Comparison of ENCODE assay signal across 15 cellular contexts in genomic region chr4:1463088-1463926, GRCh38. TPM values are rescaled to one million over a fixed set of nuclear protein-coding genes. Genes with fewer than 3 reads are reported as not detected.
DNase-seq lines count a peak whose midpoint lies in the region; ATAC-seq, FAIRE-seq and TF ChIP-seq lines count a peak whose summit lies in the region.
"Had no signal": no experiment of that assay in that cellular context is flagged by ENCODE, and none has a peak within 500 bp of the region (broad histone marks: within the 10 kb centered on the region; RNA-seq: fewer than 3 reads in every experiment).

No MANE protein-coding gene starts in this region.

- TF ChIP-seq EP300 in gastroesophageal sphincter (IDR thresholded peaks at IDR 0.05) = no peak

- H3K4me1 ChIP-seq in gastroesophageal sphincter = no peaks in the 10 kb centered on the region

- ATAC-seq in gastroesophageal sphincter = no peak
- ATAC-seq: HCT116 had no signal

- peak; percentile 33 for DNase-seq in H54 (ENCODE audit: insufficient read length, low spot score)
- DNase-seq in brain microvascular endothelial cell = peak; percentile 12
- DNase-seq in islet precursor cell = peak; percentile 69
- peak; percentile 16 for DNase-seq in stimulated activated CD8-positive, alpha-beta memory T cell treated with anti-CD3 and anti-CD28 coated beads, Interleukin-4, amount 100 ng/mL, for 48 hours
- no peak for DNase-seq in OCI-M1 (lab: John Stamatoyannopoulos, UW)
- no peak for DNase-seq in NCI-H1417 treated with DMSO at 0.1 percent for 48 hours (lab: John Stamatoyannopoulos, UW)
- no peak for DNase-seq in anterior cingulate cortex (lab: John Stamatoyannopoulos, UW)
- DNase-seq: activated naive CD8-positive, alpha-beta T cell treated with anti-CD3 and anti-CD28 coated beads, Interleukin-2, amount 10 ng/mL, durations not matched to agents 7 days and 5 days; NCI-H1436 treated with DMSO at 0.1 percent for 48 hours; NCI-H526 treated with DMSO at 0.1 percent for 48 hours; SIG-M5; substantia nigra had no signal

- in situ Hi-C loops in brain microvascular endothelial cell (cut with HindIII; ENCODE audit: low pct_ligation_motif_present, low sequenced_read_pairs) = no loop called here

- H3K36me3 ChIP-seq in brain microvascular endothelial cell (replicated peaks) (no peaks in the 10 kb centered on the region), gastroesophageal sphincter (no peaks in the 10 kb centered on the region)

- peaks cover 51% of the 10 kb centered on the region for H3K27me3 ChIP-seq in brain microvascular endothelial cell (replicated peaks)
- peaks cover 86% of the 10 kb centered on the region for H3K27me3 ChIP-seq in gastroesophageal sphincter

- 16% methylated on average over 5 of the region's 30 CpGs; no CpG with 5 or more reads in 1 of the 2 donors for WGBS in gastroesophageal sphincter (ENCODE audit: low coverage in 1 of 2), 2 donors

- TF ChIP-seq CTCF in brain microvascular endothelial cell (IDR thresholded peaks at IDR 0.05; ENCODE audit: low read depth, low read length, missing control alignments) = no peak
- no peak for TF ChIP-seq CTCF in gastroesophageal sphincter (IDR thresholded peaks at IDR 0.05)

- no peak overlapping the region for H3K27ac ChIP-seq in brain microvascular endothelial cell
- H3K27ac ChIP-seq in gastroesophageal sphincter = no peak overlapping the region

- no peak for FAIRE-seq in H54 (lab: Jason Lieb, UNC)

- no peak overlapping the region for H3K4me3 ChIP-seq in brain microvascular endothelial cell (ENCODE audit: low read depth, low read length)
- H3K4me3 ChIP-seq in gastroesophageal sphincter = no peak overlapping the region

- TF ChIP-seq POLR2A in H54 (IDR thresholded peaks at IDR 0.05; ENCODE audit: low read depth, low read length) (no peak), gastroesophageal sphincter (IDR thresholded peaks at IDR 0.05) (no peak)

- no peaks in the 10 kb centered on the region for H3K9me3 ChIP-seq in gastroesophageal sphincter

RNA-seq across cellular contexts. Expression of gene NKX1-1, which starts 57.1 kb away (rescaled TPM):
- total RNA-seq in gastroesophageal sphincter = not detected
- total RNA-seq: activated naive CD8-positive, alpha-beta T cell treated with anti-CD3 and anti-CD28 coated beads, Interleukin-2, amount 10 ng/mL, durations not matched to agents 7 days and 5 days; dermis microvascular lymphatic vessel endothelial cell had no signal

Comparison
In these comparisons a context has a peak if more than half of its experiments do, and no peak if none do; other contexts are left out.
1. DNase-seq: peak in H54 (single experiment), brain microvascular endothelial cell (single experiment), islet precursor cell (single experiment) and stimulated activated CD8-positive, alpha-beta memory T cell treated with anti-CD3 and anti-CD28 coated beads, Interleukin-4, amount 100 ng/mL, for 48 hours (single experiment); none in OCI-M1 (single experiment), NCI-H1417 treated with DMSO at 0.1 percent for 48 hours (single experiment) and anterior cingulate cortex (0 of 58).